1 cellular context compared by ENCODE assay signal in genomic region chr10:112446055-112446854, GRCh38.
TF ChIP-seq lines count a peak whose summit lies in the region.

No MANE protein-coding gene starts in this region.

TF ChIP-seq in GM23338, 12 proteins besides CTCF, POLR2A, EP300 and RAD21 (continued from another document):
- TF ChIP-seq, protein P1, sequence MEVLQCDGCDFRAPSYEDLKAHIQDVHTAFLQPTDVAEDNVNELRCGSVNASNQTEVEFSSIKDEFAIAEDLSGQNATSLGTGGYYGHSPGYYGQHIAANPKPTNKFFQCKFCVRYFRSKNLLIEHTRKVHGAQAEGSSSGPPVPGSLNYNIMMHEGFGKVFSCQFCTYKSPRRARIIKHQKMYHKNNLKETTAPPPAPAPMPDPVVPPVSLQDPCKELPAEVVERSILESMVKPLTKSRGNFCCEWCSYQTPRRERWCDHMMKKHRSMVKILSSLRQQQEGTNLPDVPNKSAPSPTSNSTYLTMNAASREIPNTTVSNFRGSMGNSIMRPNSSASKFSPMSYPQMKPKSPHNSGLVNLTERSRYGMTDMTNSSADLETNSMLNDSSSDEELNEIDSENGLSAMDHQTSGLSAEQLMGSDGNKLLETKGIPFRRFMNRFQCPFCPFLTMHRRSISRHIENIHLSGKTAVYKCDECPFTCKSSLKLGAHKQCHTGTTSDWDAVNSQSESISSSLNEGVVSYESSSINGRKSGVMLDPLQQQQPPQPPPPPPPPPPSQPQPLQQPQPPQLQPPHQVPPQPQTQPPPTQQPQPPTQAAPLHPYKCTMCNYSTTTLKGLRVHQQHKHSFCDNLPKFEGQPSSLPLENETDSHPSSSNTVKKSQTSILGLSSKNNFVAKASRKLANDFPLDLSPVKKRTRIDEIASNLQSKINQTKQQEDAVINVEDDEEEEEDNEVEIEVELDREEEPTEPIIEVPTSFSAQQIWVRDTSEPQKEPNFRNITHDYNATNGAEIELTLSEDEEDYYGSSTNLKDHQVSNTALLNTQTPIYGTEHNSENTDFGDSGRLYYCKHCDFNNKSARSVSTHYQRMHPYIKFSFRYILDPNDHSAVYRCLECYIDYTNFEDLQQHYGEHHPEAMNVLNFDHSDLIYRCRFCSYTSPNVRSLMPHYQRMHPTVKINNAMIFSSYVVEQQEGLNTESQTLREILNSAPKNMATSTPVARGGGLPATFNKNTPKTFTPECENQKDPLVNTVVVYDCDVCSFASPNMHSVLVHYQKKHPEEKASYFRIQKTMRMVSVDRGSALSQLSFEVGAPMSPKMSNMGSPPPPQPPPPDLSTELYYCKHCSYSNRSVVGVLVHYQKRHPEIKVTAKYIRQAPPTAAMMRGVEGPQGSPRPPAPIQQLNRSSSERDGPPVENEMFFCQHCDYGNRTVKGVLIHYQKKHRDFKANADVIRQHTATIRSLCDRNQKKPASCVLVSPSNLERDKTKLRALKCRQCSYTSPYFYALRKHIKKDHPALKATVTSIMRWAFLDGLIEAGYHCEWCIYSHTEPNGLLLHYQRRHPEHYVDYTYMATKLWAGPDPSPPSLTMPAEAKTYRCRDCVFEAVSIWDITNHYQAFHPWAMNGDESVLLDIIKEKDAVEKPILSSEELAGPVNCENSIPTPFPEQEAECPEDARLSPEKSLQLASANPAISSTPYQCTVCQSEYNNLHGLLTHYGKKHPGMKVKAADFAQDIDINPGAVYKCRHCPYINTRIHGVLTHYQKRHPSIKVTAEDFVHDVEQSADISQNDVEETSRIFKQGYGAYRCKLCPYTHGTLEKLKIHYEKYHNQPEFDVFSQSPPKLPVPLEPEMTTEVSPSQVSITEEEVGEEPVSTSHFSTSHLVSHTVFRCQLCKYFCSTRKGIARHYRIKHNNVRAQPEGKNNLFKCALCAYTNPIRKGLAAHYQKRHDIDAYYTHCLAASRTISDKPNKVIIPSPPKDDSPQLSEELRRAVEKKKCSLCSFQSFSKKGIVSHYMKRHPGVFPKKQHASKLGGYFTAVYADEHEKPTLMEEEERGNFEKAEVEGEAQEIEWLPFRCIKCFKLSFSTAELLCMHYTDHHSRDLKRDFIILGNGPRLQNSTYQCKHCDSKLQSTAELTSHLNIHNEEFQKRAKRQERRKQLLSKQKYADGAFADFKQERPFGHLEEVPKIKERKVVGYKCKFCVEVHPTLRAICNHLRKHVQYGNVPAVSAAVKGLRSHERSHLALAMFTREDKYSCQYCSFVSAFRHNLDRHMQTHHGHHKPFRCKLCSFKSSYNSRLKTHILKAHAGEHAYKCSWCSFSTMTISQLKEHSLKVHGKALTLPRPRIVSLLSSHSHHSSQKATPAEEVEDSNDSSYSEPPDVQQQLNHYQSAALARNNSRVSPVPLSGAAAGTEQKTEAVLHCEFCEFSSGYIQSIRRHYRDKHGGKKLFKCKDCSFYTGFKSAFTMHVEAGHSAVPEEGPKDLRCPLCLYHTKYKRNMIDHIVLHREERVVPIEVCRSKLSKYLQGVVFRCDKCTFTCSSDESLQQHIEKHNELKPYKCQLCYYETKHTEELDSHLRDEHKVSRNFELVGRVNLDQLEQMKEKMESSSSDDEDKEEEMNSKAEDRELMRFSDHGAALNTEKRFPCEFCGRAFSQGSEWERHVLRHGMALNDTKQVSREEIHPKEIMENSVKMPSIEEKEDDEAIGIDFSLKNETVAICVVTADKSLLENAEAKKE (CRISPR knock-in tag; IDR thresholded peaks at IDR 0.05), result no peak
- TF ChIP-seq ZNF331 (CRISPR knock-in tag; IDR thresholded peaks at IDR 0.05; ENCODE audit: low read depth) (no peak), CREB1 (CRISPR knock-in tag; IDR thresholded peaks at IDR 0.05; ENCODE audit: low read depth) (no peak), NANOG (IDR thresholded peaks at IDR 0.05; ENCODE audit: borderline replicate concordance) (no peak)
TF ChIP-seq in GM23338: peak in this region for 0.
